In the genomic region with DNA sequence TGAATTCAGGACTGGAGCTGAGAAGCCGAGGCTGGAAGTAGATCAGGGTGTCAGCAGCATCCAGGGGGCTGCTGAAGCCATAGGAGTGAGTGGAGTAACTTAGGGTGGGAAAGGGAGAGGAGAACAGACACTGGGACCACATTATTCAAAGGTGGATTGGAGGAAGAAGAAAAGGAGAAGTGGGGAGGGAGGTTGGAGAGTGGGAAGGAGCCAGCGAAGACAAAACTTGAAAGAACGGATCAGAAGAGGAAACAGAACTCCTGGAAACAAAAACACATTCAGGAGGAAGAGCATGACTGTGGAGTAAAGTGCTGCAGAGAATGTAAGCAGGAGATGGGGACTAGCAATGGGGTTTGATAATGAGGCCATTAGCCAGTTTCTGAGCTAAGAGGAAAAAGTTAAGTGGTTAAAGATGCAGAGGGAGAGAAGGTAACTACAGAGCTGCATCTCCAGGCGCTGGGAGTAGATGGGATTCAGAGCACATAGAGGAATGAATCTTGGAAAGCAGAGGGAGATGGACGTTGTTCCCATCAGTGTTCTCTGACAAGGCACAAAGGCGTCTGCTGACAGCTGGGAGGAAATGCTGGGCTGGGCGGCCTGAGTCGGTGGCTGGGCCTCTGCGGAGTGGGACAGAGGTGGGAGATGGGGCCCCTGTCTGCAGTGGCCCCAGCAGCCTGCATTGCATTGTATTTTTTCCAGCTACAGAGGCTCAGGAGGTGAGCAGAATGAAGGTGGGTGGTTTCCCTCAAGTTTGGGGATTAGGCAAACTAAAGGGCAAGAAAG, we compare ENCODE assay signal across 14 cellular contexts.
"Had no signal": no experiment of that assay in that cellular context is flagged by ENCODE, and none has a peak within 500 bp of the region (broad histone marks: within the 10 kb centered on the region; RNA-seq: fewer than 3 reads in every experiment).

No MANE protein-coding gene starts in this region.

- ATAC-seq: body of pancreas; effector memory CD8-positive, alpha-beta T cell; left colon; natural killer cell had no signal

- H3K9me3 Mint-ChIP-seq: activated naive CD8-positive, alpha-beta T cell treated with anti-CD3 and anti-CD28 coated beads, Interleukin-2, amount 10 ng/mL, durations not matched to agents 7 days and 5 days; effector memory CD8-positive, alpha-beta T cell; natural killer cell; type B pancreatic cell had no signal

- H3K27ac Mint-ChIP-seq: activated naive CD8-positive, alpha-beta T cell treated with anti-CD3 and anti-CD28 coated beads, Interleukin-2, amount 10 ng/mL, durations not matched to agents 7 days and 5 days; effector memory CD8-positive, alpha-beta T cell; natural killer cell; type B pancreatic cell had no signal

- H3K36me3 Mint-ChIP-seq: activated naive CD8-positive, alpha-beta T cell treated with anti-CD3 and anti-CD28 coated beads, Interleukin-2, amount 10 ng/mL, durations not matched to agents 7 days and 5 days; natural killer cell; type B pancreatic cell had no signal

- DNase-seq: activated CD4-positive, alpha-beta T cell treated with anti-CD3 and anti-CD28 coated beads, Interleukin-2, amount 50 U/mL, for 48 hours; activated naive CD4-positive, alpha-beta T cell; activated naive CD8-positive, alpha-beta T cell treated with anti-CD3 and anti-CD28 coated beads, Interleukin-2, amount 10 ng/mL, durations not matched to agents 7 days and 5 days; body of pancreas; effector memory CD8-positive, alpha-beta T cell; hippocampal formation; left colon; natural killer cell; right lobe of liver; stimulated activated CD4-positive, alpha-beta T cell treated with anti-CD3 and anti-CD28 coated beads, Interleukin-4, amount 100 ng/mL, for 1 hour; T-helper 2 cell; testis; WERI-Rb-1 had no signal
